In genomic region chr19:10808937-10809655, GRCh38 we compare ENCODE assay signal across 9 cellular contexts.
A peak's percentile ranks its signal among the peaks of the same experiment; 100 is the strongest.
DNase-seq lines count a peak whose midpoint lies in the region; ATAC-seq, FAIRE-seq and TF ChIP-seq lines count a peak whose summit lies in the region.
"Had no signal": no experiment of that assay in that cellular context is flagged by ENCODE, and none has a peak within 500 bp of the region (broad histone marks: within the 10 kb centered on the region; RNA-seq: fewer than 3 reads in every experiment).

No MANE protein-coding gene starts in this region.

- peak; percentile 90 for DNase-seq in H54 (ENCODE audit: insufficient read length, low spot score)
- DNase-seq in SW480 (ENCODE audit: low spot score), result peak; percentile 89
- peak; percentile 95 for DNase-seq in choroid plexus epithelial cell (ENCODE audit: low read depth)
- DNase-seq in skeletal muscle cell (ENCODE audit: low read depth), result peak; percentile 29
- DNase-seq in hippocampal formation (lab: John Stamatoyannopoulos, UW), result no peak
- DNase-seq in RKO (ENCODE audit: low spot score), result no peak
- DNase-seq: activated T-cell treated with anti-CD3 and anti-CD28 coated beads, Interleukin-2, amount 50 U/mL, for 4 hours had no signal

- TF ChIP-seq CTCF in choroid plexus epithelial cell (conservative IDR thresholded peaks at IDR 0.05; ENCODE audit: low read depth, low read length), result no peak

- TF ChIP-seq POLR2A in H54 (IDR thresholded peaks at IDR 0.05; ENCODE audit: low read depth, low read length), result no peak

- peak; percentile 61 for FAIRE-seq in H54 (lab: Jason Lieb, UNC)

- H3K4me3 ChIP-seq in choroid plexus epithelial cell (ENCODE audit: low read depth, low read length) (no peak overlapping the region), skeletal muscle cell (ENCODE audit: low read depth, low read length) (no peak overlapping the region)

- ATAC-seq in HG03045 (IDR thresholded peaks at IDR 0.05; ENCODE audit: unreplicated experiment) (no peak), GM21367 (IDR thresholded peaks at IDR 0.05; ENCODE audit: unreplicated experiment) (no peak)

Comparison
In these comparisons a context has a peak if more than half of its experiments do, and no peak if none do; other contexts are left out.
1. DNase-seq: peak in H54 (single experiment), SW480 (single experiment), choroid plexus epithelial cell (single experiment) and skeletal muscle cell (single experiment); none in hippocampal formation (0 of 2) and RKO (single experiment).